In the genomic region with DNA sequence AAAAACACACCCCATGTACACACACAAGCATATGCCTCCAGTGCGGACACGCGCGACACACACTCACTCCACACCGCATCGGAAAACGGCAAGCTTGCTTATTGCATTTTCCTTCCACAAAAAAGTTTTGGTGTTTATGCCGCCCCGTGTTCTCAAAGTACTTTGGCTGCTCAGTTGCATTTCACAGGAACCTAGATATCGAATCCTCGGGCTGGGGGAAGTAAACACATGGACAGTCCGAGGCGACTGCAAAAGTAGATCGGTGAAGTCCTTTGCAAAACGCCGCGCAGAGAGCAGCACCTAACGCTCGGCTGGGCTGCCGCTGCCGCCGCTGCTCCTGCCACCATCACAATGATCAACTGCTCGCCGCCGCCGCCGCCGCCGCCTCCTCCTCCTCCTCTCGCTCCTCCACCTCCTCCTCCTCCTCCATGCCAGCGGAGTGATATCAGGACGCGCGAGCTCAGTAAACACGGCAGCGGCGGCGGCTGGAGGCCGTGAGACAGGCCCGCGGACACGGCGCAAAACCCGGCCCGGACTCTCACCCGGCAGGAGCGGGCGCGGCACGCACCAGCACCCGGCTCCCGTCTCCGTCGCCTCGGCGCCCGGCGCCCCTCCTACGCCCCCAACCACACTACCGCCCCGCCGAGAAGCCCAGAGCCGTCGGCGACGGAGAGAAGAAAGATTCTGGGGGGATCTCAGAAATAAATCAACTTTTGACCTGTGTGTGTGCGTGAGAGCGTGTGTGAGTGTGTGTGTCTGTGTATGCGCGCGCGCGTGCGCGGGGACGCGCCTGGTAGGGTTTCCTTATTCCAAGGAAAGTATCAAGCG, we compare ENCODE assay signal across 8 cellular contexts. TPM values are rescaled to one million over a fixed set of nuclear protein-coding genes. Genes with fewer than 3 reads are reported as not detected.
DNase-seq lines count a peak whose midpoint lies in the region; ATAC-seq, FAIRE-seq and TF ChIP-seq lines count a peak whose summit lies in the region.

MAML3 (minus strand) TSS at position 441 of the 828 bp plus-strand sequence. CDS start 857 bp downstream, outside the sequence.

- FAIRE-seq in astrocyte (lab: Jason Lieb, UNC) = no peak

- no peaks in the 10 kb centered on the region for H3K9me3 Mint-ChIP-seq in astrocyte (ENCODE audit: unreplicated experiment)

- H3K4me1 ChIP-seq in astrocyte (ENCODE audit: insufficient read depth, low read length) (peaks cover 7% of the 10 kb centered on the region), right cardiac atrium (ENCODE audit: control insufficient read depth, insufficient read depth, low read length) (no peaks in the 10 kb centered on the region), psoas muscle (peaks cover 8% of the 10 kb centered on the region), upper lobe of right lung (peaks cover 17% of the 10 kb centered on the region)

- TF ChIP-seq CTCF in astrocyte (IDR thresholded peaks at IDR 0.05; ENCODE audit: insufficient read depth, low read depth, low read length) (no peak), psoas muscle (IDR thresholded peaks at IDR 0.05) (no peak), upper lobe of right lung (IDR thresholded peaks at IDR 0.05) (no peak)

- H3K27ac Mint-ChIP-seq in astrocyte (ENCODE audit: unreplicated experiment) = peak within 1 kb of the TSS; percentile 92

- peak within 1 kb of the TSS; percentile 91 for H3K27ac ChIP-seq in astrocyte (ENCODE audit: low read depth, low read length)
- H3K27ac ChIP-seq in right cardiac atrium (ENCODE audit: low read length) = peak within 1 kb of the TSS; percentile 92
- peak within 1 kb of the TSS; percentile 97 for H3K27ac ChIP-seq in psoas muscle
- H3K27ac ChIP-seq in upper lobe of right lung = peak within 1 kb of the TSS; percentile 97

- peak within 1 kb of the TSS; percentile 99 for H3K4me2 ChIP-seq in astrocyte (ENCODE audit: low read length)

- under 1% methylated on average over 78 of the region's 78 CpGs for WGBS in right cardiac atrium
- 0 to 1% (median 0%) methylated on average over 60 to 78 of the region's 78 CpGs for WGBS in psoas muscle, 3 donors

- H3K4me3 Mint-ChIP-seq in astrocyte (ENCODE audit: unreplicated experiment) = peak within 1 kb of the TSS; percentile 93

- H3K36me3 Mint-ChIP-seq in astrocyte (ENCODE audit: low read depth, unreplicated experiment) = no peaks in the 10 kb centered on the region

- H3K9me3 ChIP-seq in astrocyte (ENCODE audit: insufficient read depth, low read depth, low read length) (no peaks in the 10 kb centered on the region), right cardiac atrium (ENCODE audit: control insufficient read depth, low read length) (no peaks in the 10 kb centered on the region), psoas muscle (no peaks in the 10 kb centered on the region), upper lobe of right lung (no peaks in the 10 kb centered on the region)

- H3K4me3 ChIP-seq in astrocyte (ENCODE audit: insufficient read depth, low read depth, low read length) (peak within 1 kb of the TSS; percentile 97), right cardiac atrium (ENCODE audit: low read length) (peak within 1 kb of the TSS; percentile 51), psoas muscle (peak within 1 kb of the TSS; percentile 80), upper lobe of right lung (peak within 1 kb of the TSS; percentile 81)

- intact Hi-C loops in right cardiac atrium (cut with DNase I) (loop anchor here (2.0 to 10.0 kb wide), 10 partner anchors 57 to 422 kb away; no protein-coding TSS in a partner anchor), psoas muscle (cut with DNase I) (loop anchor here (1.0 to 5.0 kb wide), 10 partner anchors 83 to 492 kb away; no protein-coding TSS in a partner anchor), upper lobe of right lung (cut with DNase I) (loop anchor here (5.0 to 10.0 kb wide), 2 partner anchors 98 to 419 kb away; no protein-coding TSS in a partner anchor)

- DNase-seq in ELF-1 (ENCODE audit: low read depth, low spot score) (peak; percentile 96), NCI-H2081 (lab: John Stamatoyannopoulos, UW) (peak; percentile 92 to 94), T-helper 9 cell (peak; percentile 70), astrocyte (ENCODE audit: low read depth) (peak; percentile 97), right cardiac atrium (peak; percentile 95 to 98 (median 98)), psoas muscle (peak; percentile 96 to 97), upper lobe of right lung (peak; percentile 97)

- H3K36me3 ChIP-seq in astrocyte (ENCODE audit: insufficient read depth, low read length) = no peaks in the 10 kb centered on the region
- no peaks in the 10 kb centered on the region for H3K36me3 ChIP-seq in psoas muscle (ENCODE audit: insufficient read depth in 1 of 2, low read depth in 1 of 2)
- H3K36me3 ChIP-seq in upper lobe of right lung = no peaks in the 10 kb centered on the region

- H4K20me1 ChIP-seq in astrocyte (ENCODE audit: insufficient read depth, low read length) = no peaks in the 10 kb centered on the region

- H3K9ac ChIP-seq in astrocyte (ENCODE audit: low read length) = peak within 1 kb of the TSS; percentile 91

- ATAC-seq in HG02885 (IDR thresholded peaks at IDR 0.05; ENCODE audit: poor library complexity, unreplicated experiment) = peak; percentile 70
- ATAC-seq in right cardiac atrium = peak; percentile 74 to 78
- ATAC-seq in psoas muscle = peak; percentile 74 to 88 (median 80)
- peak; percentile 77 for ATAC-seq in upper lobe of right lung

- H3K79me2 ChIP-seq in astrocyte (ENCODE audit: insufficient read depth, low read length) = peaks cover under 1% of the 10 kb centered on the region

- H3K27me3 ChIP-seq in astrocyte (ENCODE audit: insufficient read depth, low read length) (no peaks in the 10 kb centered on the region), right cardiac atrium (ENCODE audit: control insufficient read depth, insufficient read depth) (no peaks in the 10 kb centered on the region), psoas muscle (ENCODE audit: insufficient read depth in 3 of 3, low read length in 2 of 3) (no peaks in the 10 kb centered on the region), upper lobe of right lung (no peaks in the 10 kb centered on the region)

- H3K4me1 Mint-ChIP-seq in astrocyte (ENCODE audit: low read depth, unreplicated experiment) = peaks cover 7% of the 10 kb centered on the region

- H2AFZ ChIP-seq in astrocyte (ENCODE audit: low read depth, low read length) = peak within 1 kb of the TSS; percentile 93

- no peaks in the 10 kb centered on the region for H3K27me3 Mint-ChIP-seq in astrocyte (ENCODE audit: low read depth, unreplicated experiment)

RNA-seq across cellular contexts. Expression of gene MAML3, which starts in this region (rescaled TPM):
- total RNA-seq in astrocyte = 8.1 and 10.2 TPM in 2 replicates
- total RNA-seq in right cardiac atrium = 1 to 10 TPM; 2.6 to 4.2 (median 3.3) TPM
- polyA plus RNA-seq in right cardiac atrium = 1.6 TPM
- total RNA-seq in psoas muscle = 1 to 10 TPM in 3 of 4 donors, under 1 TPM in 1; 0.74 to 2.7 (median 1.4) TPM
- under 1 TPM; 0.43 to 0.49 (median 0.48) TPM for polyA plus RNA-seq in psoas muscle
- 13.1 TPM for total RNA-seq in upper lobe of right lung

Comparison
In these comparisons a context has a peak if more than half of its experiments do, and no peak if none do; other contexts are left out.
1. Peak in every context shown above with its lines: DNase-seq, ATAC-seq, H3K4me3 ChIP-seq and H3K27ac ChIP-seq.